1 cellular context compared by ENCODE assay signal in the genomic region with DNA sequence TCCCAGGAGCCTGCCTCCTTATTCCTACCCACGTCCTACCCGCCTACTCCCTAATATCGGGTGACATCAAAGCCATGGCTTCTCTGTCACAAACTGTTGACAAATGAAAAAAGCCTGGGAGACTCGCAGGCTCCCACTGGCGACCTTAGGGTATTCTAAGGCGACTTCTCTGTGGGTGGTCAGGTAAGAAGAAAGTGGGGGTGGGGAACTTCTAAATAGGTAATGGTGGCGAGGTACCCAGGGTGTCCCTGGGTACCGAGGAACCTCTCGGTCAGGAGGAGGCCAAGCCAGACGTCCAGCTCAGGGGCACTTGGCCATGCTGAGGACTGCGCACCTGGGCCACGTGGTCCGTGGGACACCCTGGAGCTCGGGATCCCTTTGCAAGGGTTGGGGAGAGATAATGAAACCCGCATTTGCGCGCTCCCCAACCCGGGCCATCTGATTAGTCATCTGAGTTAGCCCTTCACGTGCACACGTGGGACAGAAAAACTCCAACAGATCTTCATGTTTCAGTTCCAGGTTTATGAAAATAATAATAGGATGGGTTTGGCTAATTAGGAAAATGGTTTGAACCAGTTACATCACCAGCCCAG.
TF ChIP-seq lines count a peak whose summit lies in the region.

No MANE protein-coding gene starts in this region.

TF ChIP-seq in neural cell, 6 proteins besides CTCF, POLR2A, EP300 and RAD21 (continued from another document):
- no peak for TF ChIP-seq SMC3 (conservative IDR thresholded peaks at IDR 0.05; ENCODE audit: poor library complexity)
- TF ChIP-seq POLR2AphosphoS5 (IDR thresholded peaks at IDR 0.05), result no peak
